10 cellular contexts compared by ENCODE assay signal in genomic region chr1:67367370-67368345, GRCh38. TPM values are rescaled to one million over a fixed set of nuclear protein-coding genes. Genes with fewer than 3 reads are reported as not detected.
DNase-seq lines count a peak whose midpoint lies in the region; ATAC-seq and TF ChIP-seq lines count a peak whose summit lies in the region.
"Had no signal": no experiment of that assay in that cellular context is flagged by ENCODE, and none has a peak within 500 bp of the region (broad histone marks: within the 10 kb centered on the region; RNA-seq: fewer than 3 reads in every experiment).

No MANE protein-coding gene starts in this region.

- ATAC-seq in right lobe of liver (peak; percentile 78 to 92 (median 86)), HG03354 (IDR thresholded peaks at IDR 0.05; ENCODE audit: poor library complexity, severe bottlenecking, unreplicated experiment) (no peak)

- TF ChIP-seq CTCF in right lobe of liver (IDR thresholded peaks at IDR 0.05): peak in 3 of 4 donors; percentile 6 to 18 (median 13)

- 24% methylated on average over 8 of the region's 8 CpGs for WGBS in right lobe of liver (ENCODE audit: insufficient coverage, low coverage, low lambda C conversion rate, missing lambda C conversion rate)

- H3K4me3 ChIP-seq in right lobe of liver: peak overlapping the region in 2 of 3 donors; percentile 29 to 32

- no peaks in the 10 kb centered on the region for H3K36me3 ChIP-seq in right lobe of liver

- no peaks in the 10 kb centered on the region for H3K27me3 ChIP-seq in right lobe of liver

- peaks cover 0 to 23% (median 0%) of the 10 kb centered on the region in 4 donors for H3K4me1 ChIP-seq in right lobe of liver

- in situ Hi-C loops in ACHN (cut with HindIII; ENCODE audit: low pct_ligation_motif_present, low pct_unique_long_range_greater_than_20kb, low sequenced_read_pairs): no loop called here

- H3K9me3 ChIP-seq in right lobe of liver: no peaks in the 10 kb centered on the region

- no peak for TF ChIP-seq POLR2A in right lobe of liver (IDR thresholded peaks at IDR 0.05)

- DNase-seq in DMS79 (lab: John Stamatoyannopoulos, UW) (peak; percentile 43), NCI-H1105 (lab: John Stamatoyannopoulos, UW) (peak; percentile 69), amniotic epithelial cell (ENCODE audit: low read depth) (peak; percentile 32), right lobe of liver (peak; percentile 78 to 89 (median 83)), GOT3 (lab: John Stamatoyannopoulos, UW) (no peak), ACHN (no peak)
- DNase-seq in stimulated activated CD4-positive, alpha-beta T cell treated with anti-CD3 and anti-CD28 coated beads, Interleukin-4, amount 100 ng/mL, for 4 hours: no peak
- DNase-seq: activated CD4-positive, alpha-beta T cell treated with anti-CD3 and anti-CD28 coated beads for 1 hour; stimulated activated CD4-positive, alpha-beta T cell treated with anti-CD3 and anti-CD28 coated beads, Interleukin-2, amount 100 ng/mL, for 24 hours had no signal

- peak overlapping the region; percentile 26 to 84 (median 58) for H3K27ac ChIP-seq in right lobe of liver

- intact Hi-C loops in right lobe of liver (cut with DNase I): no loop called here

RNA-seq across cellular contexts. Expression of gene IL12RB2, which starts 60.0 kb away (rescaled TPM):
- total RNA-seq in right lobe of liver: 1 to 10 TPM in 1 of 6 experiments, under 1 TPM in 5; 0.12 to 1.3 (median 0.31) TPM

Comparison
In these comparisons a context has a peak if more than half of its experiments do, and no peak if none do; other contexts are left out.
1. DNase-seq: peak in DMS79 (single experiment), NCI-H1105 (single experiment), amniotic epithelial cell (single experiment) and right lobe of liver (3 of 3); none in GOT3 (single experiment), ACHN (single experiment) and stimulated activated CD4-positive, alpha-beta T cell treated with anti-CD3 and anti-CD28 coated beads, Interleukin-4, amount 100 ng/mL, for 4 hours (0 of 2).